In genomic region chr7:102572320-102573245, GRCh38 we compare ENCODE assay signal across 1 cellular context.
TF ChIP-seq lines count a peak whose summit lies in the region.

Gene POLR2J3 (minus strand): TSS chr7:102572583. CDS start chr7:102572521, 62 bp downstream.

TF ChIP-seq in HEK293, 187 proteins besides CTCF, POLR2A, EP300 and RAD21 (continued from another document):
- TF ChIP-seq ZBTB11 (tag by site-specific recombination; conservative IDR thresholded peaks at IDR 0.05; ENCODE audit: low read depth) (peak; percentile 94), SP7 (tag by site-specific recombination; IDR thresholded peaks at IDR 0.05) (peak; percentile 68), ZSCAN30 (tag by site-specific recombination; IDR thresholded peaks at IDR 0.05) (peak; percentile 71), ZNF623 (tag by site-specific recombination; IDR thresholded peaks at IDR 0.05) (0 out of 2 replicates have a peak, but pooled peaks have one; percentile 31), ZNF341 (tag by site-specific recombination; IDR thresholded peaks at IDR 0.05; ENCODE audit: low read depth) (peak; percentile 32; the same call in 1 of the 2 replicates), YY2 (tag by site-specific recombination; IDR thresholded peaks at IDR 0.05) (peak; percentile 62), KLF17 (tag by site-specific recombination; IDR thresholded peaks at IDR 0.05) (0 out of 2 replicates have a peak, but pooled peaks have one; percentile 38), ZNF324 (tag by site-specific recombination; IDR thresholded peaks at IDR 0.05) (peak; percentile 76; the same call in 1 of the 2 replicates), KLF8 (tag by site-specific recombination; IDR thresholded peaks at IDR 0.05) (peak; percentile 38; the same call in 1 of the 2 replicates), ZXDB (tag by site-specific recombination; IDR thresholded peaks at IDR 0.05) (peak; percentile 67; the same call in 1 of the 2 replicates), ZNF600 (tag by site-specific recombination; IDR thresholded peaks at IDR 0.05) (0 out of 2 replicates have a peak, but pooled peaks have one; percentile 43), ZNF2 (tag by site-specific recombination; IDR thresholded peaks at IDR 0.05) (peak; percentile 83), ZBTB48 (tag by site-specific recombination; IDR thresholded peaks at IDR 0.05) (peak; percentile 57; the same call in 1 of the 2 replicates), ZBTB8A (tag by site-specific recombination; IDR thresholded peaks at IDR 0.05) (0 out of 2 replicates have a peak, but pooled peaks have one; percentile 52), ZNF398 (tag by site-specific recombination; IDR thresholded peaks at IDR 0.05) (0 out of 2 replicates have a peak, but pooled peaks have one; percentile 28), ZBTB26 (tag by site-specific recombination; optimal IDR thresholded peaks at IDR 0.05) (peak; percentile 69), GLIS2 (tag by site-specific recombination; IDR thresholded peaks at IDR 0.05) (peak; percentile 78), ZNF518A (tag by site-specific recombination; conservative IDR thresholded peaks at IDR 0.05; ENCODE audit: low read depth) (peak; percentile 47), ZFP37 (tag by site-specific recombination; IDR thresholded peaks at IDR 0.05) (peak; percentile 74; the same call in 1 of the 2 replicates), ZNF121 (tag by site-specific recombination; IDR thresholded peaks at IDR 0.05) (0 out of 2 replicates have a peak, but pooled peaks have one; percentile 41), YY1 (tag by site-specific recombination; IDR thresholded peaks at IDR 0.05) (peak; percentile 53), ZNF561 (tag by site-specific recombination; IDR thresholded peaks at IDR 0.05; ENCODE audit: borderline replicate concordance) (peak; percentile 40; the same call in 1 of the 2 replicates), ZSCAN23 (tag by site-specific recombination; IDR thresholded peaks at IDR 0.05) (0 out of 2 replicates have a peak, but pooled peaks have one; percentile 21), ZNF24 (tag by site-specific recombination; IDR thresholded peaks at IDR 0.05) (peak; percentile 60; the same call in 1 of the 2 replicates), ZNF501 (tag by site-specific recombination; IDR thresholded peaks at IDR 0.05) (peak; percentile 94), ZEB2 (tag by site-specific recombination; IDR thresholded peaks at IDR 0.05) (peak; percentile 69), ZNF76 (tag by site-specific recombination; IDR thresholded peaks at IDR 0.05; ENCODE audit: borderline replicate concordance, low read depth) (peak; percentile 36; the same call in 1 of the 2 replicates), ZBTB17 (tag by site-specific recombination; IDR thresholded peaks at IDR 0.05) (peak; percentile 89), KLF9 (tag by site-specific recombination; IDR thresholded peaks at IDR 0.05; ENCODE audit: low read depth) (0 out of 2 replicates have a peak, but pooled peaks have one; percentile 37)
- TF ChIP-seq, protein P1, sequence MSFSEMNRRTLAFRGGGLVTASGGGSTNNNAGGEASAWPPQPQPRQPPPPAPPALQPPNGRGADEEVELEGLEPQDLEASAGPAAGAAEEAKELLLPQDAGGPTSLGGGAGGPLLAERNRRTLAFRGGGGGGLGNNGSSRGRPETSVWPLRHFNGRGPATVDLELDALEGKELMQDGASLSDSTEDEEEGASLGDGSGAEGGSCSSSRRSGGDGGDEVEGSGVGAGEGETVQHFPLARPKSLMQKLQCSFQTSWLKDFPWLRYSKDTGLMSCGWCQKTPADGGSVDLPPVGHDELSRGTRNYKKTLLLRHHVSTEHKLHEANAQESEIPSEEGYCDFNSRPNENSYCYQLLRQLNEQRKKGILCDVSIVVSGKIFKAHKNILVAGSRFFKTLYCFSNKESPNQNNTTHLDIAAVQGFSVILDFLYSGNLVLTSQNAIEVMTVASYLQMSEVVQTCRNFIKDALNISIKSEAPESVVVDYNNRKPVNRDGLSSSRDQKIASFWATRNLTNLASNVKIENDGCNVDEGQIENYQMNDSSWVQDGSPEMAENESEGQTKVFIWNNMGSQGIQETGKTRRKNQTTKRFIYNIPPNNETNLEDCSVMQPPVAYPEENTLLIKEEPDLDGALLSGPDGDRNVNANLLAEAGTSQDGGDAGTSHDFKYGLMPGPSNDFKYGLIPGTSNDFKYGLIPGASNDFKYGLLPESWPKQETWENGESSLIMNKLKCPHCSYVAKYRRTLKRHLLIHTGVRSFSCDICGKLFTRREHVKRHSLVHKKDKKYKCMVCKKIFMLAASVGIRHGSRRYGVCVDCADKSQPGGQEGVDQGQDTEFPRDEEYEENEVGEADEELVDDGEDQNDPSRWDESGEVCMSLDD (tag by site-specific recombination; IDR thresholded peaks at IDR 0.05): peak; percentile 64
- TF ChIP-seq, protein P2, sequence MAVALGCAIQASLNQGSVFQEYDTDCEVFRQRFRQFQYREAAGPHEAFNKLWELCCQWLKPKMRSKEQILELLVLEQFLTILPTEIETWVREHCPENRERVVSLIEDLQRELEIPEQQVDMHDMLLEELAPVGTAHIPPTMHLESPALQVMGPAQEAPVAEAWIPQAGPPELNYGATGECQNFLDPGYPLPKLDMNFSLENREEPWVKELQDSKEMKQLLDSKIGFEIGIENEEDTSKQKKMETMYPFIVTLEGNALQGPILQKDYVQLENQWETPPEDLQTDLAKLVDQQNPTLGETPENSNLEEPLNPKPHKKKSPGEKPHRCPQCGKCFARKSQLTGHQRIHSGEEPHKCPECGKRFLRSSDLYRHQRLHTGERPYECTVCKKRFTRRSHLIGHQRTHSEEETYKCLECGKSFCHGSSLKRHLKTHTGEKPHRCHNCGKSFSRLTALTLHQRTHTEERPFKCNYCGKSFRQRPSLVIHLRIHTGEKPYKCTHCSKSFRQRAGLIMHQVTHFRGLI (tag by site-specific recombination; IDR thresholded peaks at IDR 0.05): peak; percentile 22; the same call in 1 of the 2 replicates
- TF ChIP-seq, protein P3, sequence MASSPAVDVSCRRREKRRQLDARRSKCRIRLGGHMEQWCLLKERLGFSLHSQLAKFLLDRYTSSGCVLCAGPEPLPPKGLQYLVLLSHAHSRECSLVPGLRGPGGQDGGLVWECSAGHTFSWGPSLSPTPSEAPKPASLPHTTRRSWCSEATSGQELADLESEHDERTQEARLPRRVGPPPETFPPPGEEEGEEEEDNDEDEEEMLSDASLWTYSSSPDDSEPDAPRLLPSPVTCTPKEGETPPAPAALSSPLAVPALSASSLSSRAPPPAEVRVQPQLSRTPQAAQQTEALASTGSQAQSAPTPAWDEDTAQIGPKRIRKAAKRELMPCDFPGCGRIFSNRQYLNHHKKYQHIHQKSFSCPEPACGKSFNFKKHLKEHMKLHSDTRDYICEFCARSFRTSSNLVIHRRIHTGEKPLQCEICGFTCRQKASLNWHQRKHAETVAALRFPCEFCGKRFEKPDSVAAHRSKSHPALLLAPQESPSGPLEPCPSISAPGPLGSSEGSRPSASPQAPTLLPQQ (tag by site-specific recombination; IDR thresholded peaks at IDR 0.05): peak; percentile 31; the same call in 1 of the 2 replicates
